1 cellular context compared by ENCODE assay signal in the genomic region with DNA sequence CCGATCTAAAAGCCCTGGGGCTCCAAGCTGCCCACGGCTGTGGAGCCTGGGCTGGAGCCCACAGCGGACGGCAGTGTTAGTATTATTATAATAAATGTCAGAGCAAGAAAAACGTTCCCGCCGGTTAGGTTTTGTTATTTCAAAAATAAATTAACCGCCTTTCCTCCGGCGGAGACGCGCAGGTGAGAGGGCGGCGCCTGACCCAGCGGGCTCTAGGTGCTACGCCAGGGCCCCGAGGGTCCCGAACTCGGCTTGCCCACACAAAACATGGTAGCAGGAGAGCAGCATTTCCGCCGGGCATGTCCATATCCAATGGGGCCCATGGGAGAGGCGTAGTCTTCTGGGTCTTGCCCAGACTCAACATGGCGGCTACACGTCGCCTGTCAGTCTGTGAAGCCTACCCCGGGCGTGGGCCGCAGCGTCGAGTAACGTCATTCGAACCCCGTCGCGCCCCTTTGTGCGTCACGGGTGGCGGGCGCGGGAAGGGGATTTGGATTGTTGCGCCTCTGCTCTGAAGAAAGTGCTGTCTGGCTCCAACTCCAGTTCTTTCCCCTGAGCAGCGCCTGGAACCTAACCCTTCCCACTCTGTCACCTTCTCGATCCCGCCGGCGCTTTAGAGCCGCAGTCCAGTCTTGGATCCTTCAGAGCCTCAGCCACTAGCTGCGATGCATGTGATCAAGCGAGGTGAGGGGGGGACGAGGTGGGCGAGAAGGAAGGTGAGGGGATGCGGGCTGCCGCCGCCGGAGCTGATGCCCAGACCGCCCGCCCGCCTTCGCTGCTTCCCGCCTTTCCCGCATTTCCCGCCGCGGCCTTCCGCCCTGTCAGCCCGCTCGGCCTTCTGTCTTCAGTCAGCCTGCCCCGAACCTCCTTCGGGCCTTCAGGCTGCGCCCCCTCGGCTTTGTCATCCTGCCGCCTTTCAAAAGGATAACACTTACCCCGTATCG.
TF ChIP-seq lines count a peak whose summit lies in the region.

A gene (plus strand): TSS at position 452 of the 944 bp plus-strand sequence. CDS start 214 bp downstream, at position 666.

TF ChIP-seq in K562, 482 proteins besides CTCF, POLR2A, EP300 and RAD21 (continued from another document and continues in another):
- TF ChIP-seq JUNB (CRISPR knock-in tag; conservative IDR thresholded peaks at IDR 0.05) (no peak), XRCC5 (IDR thresholded peaks at IDR 0.05; ENCODE audit: low read depth, low read length) (no peak), CEBPB (tag; IDR thresholded peaks at IDR 0.05) (no peak), SMARCB1 (IDR thresholded peaks at IDR 0.05; ENCODE audit: insufficient read length, low read depth) (no peak), RAD51 (IDR thresholded peaks at IDR 0.05; ENCODE audit: borderline replicate concordance, low read depth) (no peak), SRF (CRISPR knock-in tag; IDR thresholded peaks at IDR 0.05) (peak in 1 of 2 experiments; percentile 31; a peak in 2 of 4 replicates), NONO (IDR thresholded peaks at IDR 0.05; ENCODE audit: low read depth in 2 of 2, low read length in 1 of 2) (no peak), STAT5A (IDR thresholded peaks at IDR 0.05; ENCODE audit: borderline replicate concordance, low read length) (no peak), RBM14 (IDR thresholded peaks at IDR 0.05; ENCODE audit: borderline replicate concordance, insufficient read depth, low read depth, low read length) (no peak), ZBTB7A (IDR thresholded peaks at IDR 0.05; ENCODE audit: borderline replicate concordance, control insufficient read depth, low read depth, low read length) (peak; percentile 68; the same call in 1 of the 2 replicates), SOX6 (IDR thresholded peaks at IDR 0.05) (0 out of 2 replicates have a peak, but pooled peaks have one; percentile 36), NR2C1 (IDR thresholded peaks at IDR 0.05) (peak; percentile 89), NR2C1 (tag; IDR thresholded peaks at IDR 0.05) (peak; percentile 92), RBFOX2 (IDR thresholded peaks at IDR 0.05; ENCODE audit: low read depth, low read length) (peak; percentile 91), TCF3 (CRISPR knock-in tag; IDR thresholded peaks at IDR 0.05) (no peak), MTA1 (IDR thresholded peaks at IDR 0.05; ENCODE audit: borderline replicate concordance) (peak; percentile 100), ZNF75A (CRISPR knock-in tag; IDR thresholded peaks at IDR 0.05) (no peak; the same call in 1 of the 2 replicates), JUND (IDR thresholded peaks at IDR 0.05; ENCODE audit: borderline replicate concordance, low read depth, low read length) (peak; percentile 85), JUND (tag; IDR thresholded peaks at IDR 0.05; ENCODE audit: borderline replicate concordance, low read depth, low read length) (peak; percentile 51; the same call in 1 of the 3 replicates), HDAC3 (IDR thresholded peaks at IDR 0.05; ENCODE audit: borderline replicate concordance, partially characterized antibody) (no peak), MYC (IDR thresholded peaks at IDR 0.05; ENCODE audit: low read depth, low read length) (peak; percentile 65), MYC (CRISPR knock-in tag; IDR thresholded peaks at IDR 0.05; ENCODE audit: borderline replicate concordance, low read depth) (peak; percentile 45; the same call in 1 of the 2 replicates)
- TF ChIP-seq, protein P1, sequence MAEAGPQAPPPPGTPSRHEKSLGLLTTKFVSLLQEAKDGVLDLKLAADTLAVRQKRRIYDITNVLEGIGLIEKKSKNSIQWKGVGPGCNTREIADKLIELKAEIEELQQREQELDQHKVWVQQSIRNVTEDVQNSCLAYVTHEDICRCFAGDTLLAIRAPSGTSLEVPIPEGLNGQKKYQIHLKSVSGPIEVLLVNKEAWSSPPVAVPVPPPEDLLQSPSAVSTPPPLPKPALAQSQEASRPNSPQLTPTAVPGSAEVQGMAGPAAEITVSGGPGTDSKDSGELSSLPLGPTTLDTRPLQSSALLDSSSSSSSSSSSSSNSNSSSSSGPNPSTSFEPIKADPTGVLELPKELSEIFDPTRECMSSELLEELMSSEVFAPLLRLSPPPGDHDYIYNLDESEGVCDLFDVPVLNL (CRISPR knock-in tag; IDR thresholded peaks at IDR 0.05; ENCODE audit: low read depth): peak; percentile 99
- TF ChIP-seq, protein P2, sequence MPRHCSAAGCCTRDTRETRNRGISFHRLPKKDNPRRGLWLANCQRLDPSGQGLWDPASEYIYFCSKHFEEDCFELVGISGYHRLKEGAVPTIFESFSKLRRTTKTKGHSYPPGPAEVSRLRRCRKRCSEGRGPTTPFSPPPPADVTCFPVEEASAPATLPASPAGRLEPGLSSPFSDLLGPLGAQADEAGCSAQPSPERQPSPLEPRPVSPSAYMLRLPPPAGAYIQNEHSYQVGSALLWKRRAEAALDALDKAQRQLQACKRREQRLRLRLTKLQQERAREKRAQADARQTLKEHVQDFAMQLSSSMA (CRISPR knock-in tag; IDR thresholded peaks at IDR 0.05): no peak
- TF ChIP-seq, protein P3, sequence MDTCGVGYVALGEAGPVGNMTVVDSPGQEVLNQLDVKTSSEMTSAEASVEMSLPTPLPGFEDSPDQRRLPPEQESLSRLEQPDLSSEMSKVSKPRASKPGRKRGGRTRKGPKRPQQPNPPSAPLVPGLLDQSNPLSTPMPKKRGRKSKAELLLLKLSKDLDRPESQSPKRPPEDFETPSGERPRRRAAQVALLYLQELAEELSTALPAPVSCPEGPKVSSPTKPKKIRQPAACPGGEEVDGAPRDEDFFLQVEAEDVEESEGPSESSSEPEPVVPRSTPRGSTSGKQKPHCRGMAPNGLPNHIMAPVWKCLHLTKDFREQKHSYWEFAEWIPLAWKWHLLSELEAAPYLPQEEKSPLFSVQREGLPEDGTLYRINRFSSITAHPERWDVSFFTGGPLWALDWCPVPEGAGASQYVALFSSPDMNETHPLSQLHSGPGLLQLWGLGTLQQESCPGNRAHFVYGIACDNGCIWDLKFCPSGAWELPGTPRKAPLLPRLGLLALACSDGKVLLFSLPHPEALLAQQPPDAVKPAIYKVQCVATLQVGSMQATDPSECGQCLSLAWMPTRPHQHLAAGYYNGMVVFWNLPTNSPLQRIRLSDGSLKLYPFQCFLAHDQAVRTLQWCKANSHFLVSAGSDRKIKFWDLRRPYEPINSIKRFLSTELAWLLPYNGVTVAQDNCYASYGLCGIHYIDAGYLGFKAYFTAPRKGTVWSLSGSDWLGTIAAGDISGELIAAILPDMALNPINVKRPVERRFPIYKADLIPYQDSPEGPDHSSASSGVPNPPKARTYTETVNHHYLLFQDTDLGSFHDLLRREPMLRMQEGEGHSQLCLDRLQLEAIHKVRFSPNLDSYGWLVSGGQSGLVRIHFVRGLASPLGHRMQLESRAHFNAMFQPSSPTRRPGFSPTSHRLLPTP (IDR thresholded peaks at IDR 0.05; ENCODE audit: borderline replicate concordance, extremely low read depth, insufficient read length): no peak
- TF ChIP-seq, protein P4, sequence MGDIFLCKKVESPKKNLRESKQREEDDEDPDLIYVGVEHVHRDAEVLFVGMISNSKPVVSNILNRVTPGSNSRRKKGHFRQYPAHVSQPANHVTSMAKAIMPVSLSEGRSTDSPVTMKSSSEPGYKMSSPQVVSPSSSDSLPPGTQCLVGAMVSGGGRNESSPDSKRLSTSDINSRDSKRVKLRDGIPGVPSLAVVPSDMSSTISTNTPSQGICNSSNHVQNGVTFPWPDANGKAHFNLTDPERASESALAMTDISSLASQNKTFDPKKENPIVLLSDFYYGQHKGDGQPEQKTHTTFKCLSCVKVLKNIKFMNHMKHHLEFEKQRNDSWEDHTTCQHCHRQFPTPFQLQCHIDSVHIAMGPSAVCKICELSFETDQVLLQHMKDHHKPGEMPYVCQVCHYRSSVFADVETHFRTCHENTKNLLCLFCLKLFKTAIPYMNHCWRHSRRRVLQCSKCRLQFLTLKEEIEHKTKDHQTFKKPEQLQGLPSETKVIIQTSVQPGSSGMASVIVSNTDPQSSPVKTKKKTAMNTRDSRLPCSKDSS (IDR thresholded peaks at IDR 0.05; ENCODE audit: low read depth, partially characterized antibody): no peak
- TF ChIP-seq, protein P5, sequence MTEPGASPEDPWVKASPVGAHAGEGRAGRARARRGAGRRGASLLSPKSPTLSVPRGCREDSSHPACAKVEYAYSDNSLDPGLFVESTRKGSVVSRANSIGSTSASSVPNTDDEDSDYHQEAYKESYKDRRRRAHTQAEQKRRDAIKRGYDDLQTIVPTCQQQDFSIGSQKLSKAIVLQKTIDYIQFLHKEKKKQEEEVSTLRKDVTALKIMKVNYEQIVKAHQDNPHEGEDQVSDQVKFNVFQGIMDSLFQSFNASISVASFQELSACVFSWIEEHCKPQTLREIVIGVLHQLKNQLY (CRISPR knock-in tag; conservative IDR thresholded peaks at IDR 0.05): no peak
- TF ChIP-seq, protein P6, sequence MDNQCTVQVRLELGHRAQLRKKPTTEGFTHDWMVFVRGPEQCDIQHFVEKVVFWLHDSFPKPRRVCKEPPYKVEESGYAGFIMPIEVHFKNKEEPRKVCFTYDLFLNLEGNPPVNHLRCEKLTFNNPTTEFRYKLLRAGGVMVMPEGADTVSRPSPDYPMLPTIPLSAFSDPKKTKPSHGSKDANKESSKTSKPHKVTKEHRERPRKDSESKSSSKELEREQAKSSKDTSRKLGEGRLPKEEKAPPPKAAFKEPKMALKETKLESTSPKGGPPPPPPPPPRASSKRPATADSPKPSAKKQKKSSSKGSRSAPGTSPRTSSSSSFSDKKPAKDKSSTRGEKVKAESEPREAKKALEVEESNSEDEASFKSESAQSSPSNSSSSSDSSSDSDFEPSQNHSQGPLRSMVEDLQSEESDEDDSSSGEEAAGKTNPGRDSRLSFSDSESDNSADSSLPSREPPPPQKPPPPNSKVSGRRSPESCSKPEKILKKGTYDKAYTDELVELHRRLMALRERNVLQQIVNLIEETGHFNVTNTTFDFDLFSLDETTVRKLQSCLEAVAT (IDR thresholded peaks at IDR 0.05): peak; percentile 56 to 68; a peak in 2 of 4 replicates
- TF ChIP-seq, protein P7, sequence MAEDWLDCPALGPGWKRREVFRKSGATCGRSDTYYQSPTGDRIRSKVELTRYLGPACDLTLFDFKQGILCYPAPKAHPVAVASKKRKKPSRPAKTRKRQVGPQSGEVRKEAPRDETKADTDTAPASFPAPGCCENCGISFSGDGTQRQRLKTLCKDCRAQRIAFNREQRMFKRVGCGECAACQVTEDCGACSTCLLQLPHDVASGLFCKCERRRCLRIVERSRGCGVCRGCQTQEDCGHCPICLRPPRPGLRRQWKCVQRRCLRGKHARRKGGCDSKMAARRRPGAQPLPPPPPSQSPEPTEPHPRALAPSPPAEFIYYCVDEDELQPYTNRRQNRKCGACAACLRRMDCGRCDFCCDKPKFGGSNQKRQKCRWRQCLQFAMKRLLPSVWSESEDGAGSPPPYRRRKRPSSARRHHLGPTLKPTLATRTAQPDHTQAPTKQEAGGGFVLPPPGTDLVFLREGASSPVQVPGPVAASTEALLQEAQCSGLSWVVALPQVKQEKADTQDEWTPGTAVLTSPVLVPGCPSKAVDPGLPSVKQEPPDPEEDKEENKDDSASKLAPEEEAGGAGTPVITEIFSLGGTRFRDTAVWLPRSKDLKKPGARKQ (CRISPR knock-in tag; IDR thresholded peaks at IDR 0.05): no peak
- TF ChIP-seq, protein P8, sequence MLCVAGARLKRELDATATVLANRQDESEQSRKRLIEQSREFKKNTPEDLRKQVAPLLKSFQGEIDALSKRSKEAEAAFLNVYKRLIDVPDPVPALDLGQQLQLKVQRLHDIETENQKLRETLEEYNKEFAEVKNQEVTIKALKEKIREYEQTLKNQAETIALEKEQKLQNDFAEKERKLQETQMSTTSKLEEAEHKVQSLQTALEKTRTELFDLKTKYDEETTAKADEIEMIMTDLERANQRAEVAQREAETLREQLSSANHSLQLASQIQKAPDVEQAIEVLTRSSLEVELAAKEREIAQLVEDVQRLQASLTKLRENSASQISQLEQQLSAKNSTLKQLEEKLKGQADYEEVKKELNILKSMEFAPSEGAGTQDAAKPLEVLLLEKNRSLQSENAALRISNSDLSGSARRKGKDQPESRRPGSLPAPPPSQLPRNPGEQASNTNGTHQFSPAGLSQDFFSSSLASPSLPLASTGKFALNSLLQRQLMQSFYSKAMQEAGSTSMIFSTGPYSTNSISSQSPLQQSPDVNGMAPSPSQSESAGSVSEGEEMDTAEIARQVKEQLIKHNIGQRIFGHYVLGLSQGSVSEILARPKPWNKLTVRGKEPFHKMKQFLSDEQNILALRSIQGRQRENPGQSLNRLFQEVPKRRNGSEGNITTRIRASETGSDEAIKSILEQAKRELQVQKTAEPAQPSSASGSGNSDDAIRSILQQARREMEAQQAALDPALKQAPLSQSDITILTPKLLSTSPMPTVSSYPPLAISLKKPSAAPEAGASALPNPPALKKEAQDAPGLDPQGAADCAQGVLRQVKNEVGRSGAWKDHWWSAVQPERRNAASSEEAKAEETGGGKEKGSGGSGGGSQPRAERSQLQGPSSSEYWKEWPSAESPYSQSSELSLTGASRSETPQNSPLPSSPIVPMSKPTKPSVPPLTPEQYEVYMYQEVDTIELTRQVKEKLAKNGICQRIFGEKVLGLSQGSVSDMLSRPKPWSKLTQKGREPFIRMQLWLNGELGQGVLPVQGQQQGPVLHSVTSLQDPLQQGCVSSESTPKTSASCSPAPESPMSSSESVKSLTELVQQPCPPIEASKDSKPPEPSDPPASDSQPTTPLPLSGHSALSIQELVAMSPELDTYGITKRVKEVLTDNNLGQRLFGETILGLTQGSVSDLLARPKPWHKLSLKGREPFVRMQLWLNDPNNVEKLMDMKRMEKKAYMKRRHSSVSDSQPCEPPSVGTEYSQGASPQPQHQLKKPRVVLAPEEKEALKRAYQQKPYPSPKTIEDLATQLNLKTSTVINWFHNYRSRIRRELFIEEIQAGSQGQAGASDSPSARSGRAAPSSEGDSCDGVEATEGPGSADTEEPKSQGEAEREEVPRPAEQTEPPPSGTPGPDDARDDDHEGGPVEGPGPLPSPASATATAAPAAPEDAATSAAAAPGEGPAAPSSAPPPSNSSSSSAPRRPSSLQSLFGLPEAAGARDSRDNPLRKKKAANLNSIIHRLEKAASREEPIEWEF (CRISPR knock-in tag; IDR thresholded peaks at IDR 0.05): no peak
- TF ChIP-seq, protein P9, sequence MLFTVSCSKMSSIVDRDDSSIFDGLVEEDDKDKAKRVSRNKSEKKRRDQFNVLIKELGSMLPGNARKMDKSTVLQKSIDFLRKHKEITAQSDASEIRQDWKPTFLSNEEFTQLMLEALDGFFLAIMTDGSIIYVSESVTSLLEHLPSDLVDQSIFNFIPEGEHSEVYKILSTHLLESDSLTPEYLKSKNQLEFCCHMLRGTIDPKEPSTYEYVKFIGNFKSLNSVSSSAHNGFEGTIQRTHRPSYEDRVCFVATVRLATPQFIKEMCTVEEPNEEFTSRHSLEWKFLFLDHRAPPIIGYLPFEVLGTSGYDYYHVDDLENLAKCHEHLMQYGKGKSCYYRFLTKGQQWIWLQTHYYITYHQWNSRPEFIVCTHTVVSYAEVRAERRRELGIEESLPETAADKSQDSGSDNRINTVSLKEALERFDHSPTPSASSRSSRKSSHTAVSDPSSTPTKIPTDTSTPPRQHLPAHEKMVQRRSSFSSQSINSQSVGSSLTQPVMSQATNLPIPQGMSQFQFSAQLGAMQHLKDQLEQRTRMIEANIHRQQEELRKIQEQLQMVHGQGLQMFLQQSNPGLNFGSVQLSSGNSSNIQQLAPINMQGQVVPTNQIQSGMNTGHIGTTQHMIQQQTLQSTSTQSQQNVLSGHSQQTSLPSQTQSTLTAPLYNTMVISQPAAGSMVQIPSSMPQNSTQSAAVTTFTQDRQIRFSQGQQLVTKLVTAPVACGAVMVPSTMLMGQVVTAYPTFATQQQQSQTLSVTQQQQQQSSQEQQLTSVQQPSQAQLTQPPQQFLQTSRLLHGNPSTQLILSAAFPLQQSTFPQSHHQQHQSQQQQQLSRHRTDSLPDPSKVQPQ (CRISPR knock-in tag; IDR thresholded peaks at IDR 0.05; ENCODE audit: borderline replicate concordance): no peak
